Comparison of ENCODE assay signal across 15 cellular contexts in the genomic region with DNA sequence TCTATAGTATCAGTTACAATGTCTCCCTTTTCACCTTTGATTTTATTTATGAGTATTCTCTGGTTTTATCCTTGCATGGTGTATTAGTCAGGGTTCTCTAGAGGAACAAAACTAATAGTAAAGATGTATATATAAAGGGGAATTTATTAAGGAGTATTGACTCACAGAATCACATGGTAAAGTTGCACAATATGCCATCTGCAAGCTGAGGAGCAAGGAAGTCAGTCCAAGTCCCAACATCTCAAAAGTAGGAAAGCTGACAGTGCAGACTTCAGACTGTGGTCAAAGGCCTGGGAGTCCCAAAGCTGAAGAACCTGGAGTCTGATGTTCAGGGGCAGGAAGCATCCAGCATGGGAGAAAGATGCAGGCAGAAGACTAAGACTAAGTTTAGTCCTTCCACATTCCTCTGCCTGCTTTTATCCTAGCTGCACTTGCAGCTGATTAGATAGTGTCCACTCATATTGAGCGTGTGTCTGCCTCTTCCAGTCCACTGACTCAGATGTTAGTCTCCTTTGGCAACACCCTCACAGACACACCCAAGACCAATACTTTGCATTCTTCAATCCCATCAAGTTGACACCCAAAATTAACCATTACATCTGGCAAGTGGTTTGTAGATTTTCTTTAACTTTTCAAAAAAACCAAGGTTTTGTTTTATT.
DNase-seq lines count a peak whose midpoint lies in the region; ATAC-seq, FAIRE-seq and TF ChIP-seq lines count a peak whose summit lies in the region.
"Had no signal": no experiment of that assay in that cellular context is flagged by ENCODE, and none has a peak within 500 bp of the region (broad histone marks: within the 10 kb centered on the region; RNA-seq: fewer than 3 reads in every experiment).

No MANE protein-coding gene starts in this region.

- 51 to 78% methylated on average over 1 of the region's 1 CpG for WGBS in pancreas, 2 donors

- intact Hi-C loops in pancreas (cut with DNase I) = no loop called here

- H2AFZ ChIP-seq in keratinocyte (ENCODE audit: control insufficient read depth, low read length) = no peak overlapping the region
- H2AFZ ChIP-seq: GM23248 had no signal

- H3K9me3 ChIP-seq in RWPE2 (ENCODE audit: severe bottlenecking) = no peaks in the 10 kb centered on the region
- H3K9me3 ChIP-seq in keratinocyte (ENCODE audit: control insufficient read depth, low read depth, low read length) = no peaks in the 10 kb centered on the region
- peaks cover 0 to 4% (median 0%) of the 10 kb centered on the region in 4 donors for H3K9me3 ChIP-seq in pancreas

- no peak overlapping the region for H3K9ac ChIP-seq in keratinocyte (ENCODE audit: control insufficient read depth, extremely low read depth, insufficient read depth, low read length)
- H3K9ac ChIP-seq: GM23248 had no signal

- H3K9me1 ChIP-seq in keratinocyte (ENCODE audit: control insufficient read depth, extremely low read depth, insufficient read depth, low read length) = no peaks in the 10 kb centered on the region

- H3K27ac ChIP-seq in RWPE2 (ENCODE audit: poor library complexity, severe bottlenecking) (no peak overlapping the region), keratinocyte (ENCODE audit: control insufficient read depth, insufficient read depth, low read length) (no peak overlapping the region), pancreas (no peak overlapping the region)
- H3K27ac ChIP-seq: GM23248 had no signal

- no peak overlapping the region for H3K4me2 ChIP-seq in keratinocyte (ENCODE audit: control insufficient read depth, extremely low read depth, insufficient read depth, low read depth, low read length)

- H3K4me3 ChIP-seq in RWPE2 (ENCODE audit: severe bottlenecking) (no peak overlapping the region), epithelial cell of esophagus (ENCODE audit: low read length) (no peak overlapping the region), keratinocyte (ENCODE audit: control insufficient read depth in 2 of 3, extremely low read depth in 1 of 3, insufficient read depth in 2 of 3, low read depth in 1 of 3, low read length in 3 of 3) (no peak overlapping the region), pancreas (no peak overlapping the region)
- H3K4me3 ChIP-seq: GM23248 had no signal

- TF ChIP-seq CTCF in RWPE2 (IDR thresholded peaks at IDR 0.05; ENCODE audit: poor library complexity, severe bottlenecking) (no peak), epithelial cell of esophagus (IDR thresholded peaks at IDR 0.05; ENCODE audit: insufficient read depth, low read depth, low read length, missing control alignments) (no peak), keratinocyte (optimal IDR thresholded peaks at IDR 0.05 in 1 of 3, IDR thresholded peaks at IDR 0.05 in 1 of 3, conservative IDR thresholded peaks at IDR 0.05 in 1 of 3; ENCODE audit: extremely low read depth in 1 of 3, insufficient read depth in 2 of 3, low read length in 3 of 3) (no peak), pancreas (IDR thresholded peaks at IDR 0.05) (no peak)

- H3K4me1 ChIP-seq in RWPE2 (ENCODE audit: insufficient read depth, poor library complexity, severe bottlenecking) (no peaks in the 10 kb centered on the region), keratinocyte (ENCODE audit: control insufficient read depth, extremely low read depth, insufficient read depth, low read length) (no peaks in the 10 kb centered on the region), pancreas (no peaks in the 10 kb centered on the region)

- H3K27me3 ChIP-seq in RWPE2 (ENCODE audit: insufficient read depth, poor library complexity, severe bottlenecking) = no peaks in the 10 kb centered on the region
- H3K27me3 ChIP-seq in keratinocyte (ENCODE audit: control insufficient read depth, extremely low read depth, insufficient read depth, low read length) = no peaks in the 10 kb centered on the region
- H3K27me3 ChIP-seq in pancreas = no peaks in the 10 kb centered on the region

- peak; percentile 29; the same call in 1 of the 3 replicates for ATAC-seq in RWPE2 (ENCODE audit: low read depth)
- ATAC-seq in HG03045 (IDR thresholded peaks at IDR 0.05; ENCODE audit: unreplicated experiment) = no peak
- no peak for ATAC-seq in pancreas
- ATAC-seq: CD8-positive, alpha-beta T cell had no signal

- dilution Hi-C loops in keratinocyte (cut with MboI; ENCODE audit: extremely low pct_ligation_motif_present, low sequenced_read_pairs) = no loop called here

- FAIRE-seq in keratinocyte (lab: Jason Lieb, UNC) (no peak), pancreas (lab: Jason Lieb, UNC) (no peak)
- FAIRE-seq: A204.1 had no signal

- no peaks in the 10 kb centered on the region for H4K20me1 ChIP-seq in keratinocyte (ENCODE audit: control insufficient read depth, extremely low read depth, insufficient read depth, low read length)

- H3K79me2 ChIP-seq in keratinocyte (ENCODE audit: control insufficient read depth, insufficient read depth, low read length) = no peaks in the 10 kb centered on the region

- DNase-seq in HS-5 (ENCODE audit: low read depth) (peak; percentile 2), RWPE2 (ENCODE audit: low spot score) (no peak), epithelial cell of esophagus (ENCODE audit: low read depth) (peak; percentile 76), keratinocyte (ENCODE audit: low read depth, low spot score) (peak; percentile 7), NCI-H226 (no peak), Ammon's horn (ENCODE audit: low spot score) (no peak), pancreas (no peak)
- DNase-seq: CD8-positive, alpha-beta T cell; COR-L47; DND-41; GF-D8; GM23248; H7 had no signal

- H3K36me3 ChIP-seq in RWPE2 (ENCODE audit: low read depth) (no peaks in the 10 kb centered on the region), keratinocyte (ENCODE audit: control insufficient read depth in 2 of 2, extremely low read depth in 1 of 2, insufficient read depth in 2 of 2, low read length in 2 of 2) (no peaks in the 10 kb centered on the region), pancreas (no peaks in the 10 kb centered on the region)

Comparison
In these comparisons a context has a peak if more than half of its experiments do, and no peak if none do; other contexts are left out.
1. DNase-seq: peak in HS-5 (single experiment), epithelial cell of esophagus (single experiment) and keratinocyte (single experiment); none in RWPE2 (single experiment), NCI-H226 (single experiment), Ammon's horn (single experiment) and pancreas (0 of 6).